In genomic region chr14:60657609-60657983, GRCh38 we compare ENCODE assay signal across 8 cellular contexts.
DNase-seq lines count a peak whose midpoint lies in the region; ATAC-seq and TF ChIP-seq lines count a peak whose summit lies in the region.

No MANE protein-coding gene starts in this region.

- H3K9me3 Mint-ChIP-seq in nephron progenitor cell, result no peaks in the 10 kb centered on the region

- H3K27me3 ChIP-seq in HL-60 (ENCODE audit: insufficient read depth, poor library complexity, severe bottlenecking), result peaks cover 49% of the 10 kb centered on the region

- peaks cover 16% of the 10 kb centered on the region for H3K27me3 Mint-ChIP-seq in nephron progenitor cell (ENCODE audit: low read depth, poor library complexity)

- no peak for ATAC-seq in HG02623 (IDR thresholded peaks at IDR 0.05; ENCODE audit: unreplicated experiment)
- ATAC-seq in GM19351 (IDR thresholded peaks at IDR 0.05; ENCODE audit: unreplicated experiment), result no peak

- H3K27ac ChIP-seq in C4-2B (peak overlapping the region; percentile 47), HL-60 (replicated peaks) (no peak overlapping the region), cingulate gyrus (ENCODE audit: low read depth, low read length) (peak overlapping the region; percentile 39)

- H3K4me3 ChIP-seq in HL-60 (replicated peaks; ENCODE audit: insufficient read depth, low read length), result peak overlapping the region; percentile 75

- H3K27ac Mint-ChIP-seq in nephron progenitor cell, result peak overlapping the region; percentile 98

- H3K36me3 Mint-ChIP-seq in nephron progenitor cell (ENCODE audit: low read depth), result no peaks in the 10 kb centered on the region

- TF ChIP-seq CTCF in C4-2B (conservative IDR thresholded peaks at IDR 0.05) (no peak), HL-60 (IDR thresholded peaks at IDR 0.05; ENCODE audit: insufficient read depth, low read length) (no peak), nephron progenitor cell (IDR thresholded peaks at IDR 0.05) (no peak)

- H3K4me1 Mint-ChIP-seq in nephron progenitor cell, result peaks cover 72% of the 10 kb centered on the region

- DNase-seq in HL-60 (ENCODE audit: low read depth in 1 of 2, low spot score in 1 of 2) (no peak), nephron progenitor cell (peak; percentile 49), foreskin melanocyte (no peak), NCI-H2227 (lab: John Stamatoyannopoulos, UW; ENCODE audit: unreplicated experiment) (no peak)

- peak overlapping the region; percentile 97 for H3K4me3 Mint-ChIP-seq in nephron progenitor cell
